Comparison of ENCODE assay signal across 2 cellular contexts in the genomic region with DNA sequence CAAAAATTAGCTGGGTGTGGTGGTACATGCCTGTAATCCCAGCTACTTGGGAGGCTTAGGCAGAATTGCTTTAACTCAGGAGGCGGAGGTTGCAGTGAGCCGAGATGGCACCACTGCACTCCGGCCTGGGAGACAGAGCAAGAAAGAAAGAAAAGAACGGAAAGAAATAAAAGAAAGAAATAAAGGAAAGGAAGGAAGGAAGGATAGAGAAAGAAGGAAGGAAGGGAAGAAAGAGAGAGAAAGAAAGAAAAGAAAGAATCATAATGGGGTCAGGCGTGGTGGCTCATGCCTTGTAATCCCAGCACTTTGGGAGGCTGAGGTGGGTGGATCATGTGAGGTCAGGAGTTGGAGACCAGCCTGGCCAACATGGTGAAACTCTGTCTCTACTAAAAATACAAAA.
TF ChIP-seq lines count a peak whose summit lies in the region.

No MANE protein-coding gene starts in this region.

TF ChIP-seq in HEK293, 187 proteins besides CTCF, POLR2A, EP300 and RAD21:
- peak; percentile 34 for TF ChIP-seq ZFHX2 (tag by site-specific recombination; conservative IDR thresholded peaks at IDR 0.05)
- TF ChIP-seq ZNF366 (tag by site-specific recombination; conservative IDR thresholded peaks at IDR 0.05), result peak; percentile 67

TF ChIP-seq in HepG2, 621 proteins besides CTCF, POLR2A, EP300 and RAD21:
- TF ChIP-seq ARNT (IDR thresholded peaks at IDR 0.05), result 0 out of 2 replicates have a peak, but pooled peaks have one; percentile 71
